10 cellular contexts compared by ENCODE assay signal in genomic region chr7:132576723-132577089, GRCh38. TPM values are rescaled to one million over a fixed set of nuclear protein-coding genes. Genes with fewer than 3 reads are reported as not detected.
DNase-seq lines count a peak whose midpoint lies in the region; TF ChIP-seq lines count a peak whose summit lies in the region.
"Had no signal": no experiment of that assay in that cellular context is flagged by ENCODE, and none has a peak within 500 bp of the region (broad histone marks: within the 10 kb centered on the region; RNA-seq: fewer than 3 reads in every experiment).

No MANE protein-coding gene starts in this region.

- TF ChIP-seq POLR2A in tibial nerve (IDR thresholded peaks at IDR 0.05) = no peak

- H3K27me3 ChIP-seq in dorsolateral prefrontal cortex = peaks cover 0 to 38% (median 17%) of the 10 kb centered on the region in 45 donors
- H3K27me3 ChIP-seq in mesendoderm (ENCODE audit: insufficient read depth, low read length, poor library complexity) = peaks cover 60% of the 10 kb centered on the region
- H3K27me3 ChIP-seq in tibial nerve = peaks cover 3 to 64% of the 10 kb centered on the region in 2 donors

- DNase-seq in activated CD4-positive, alpha-beta T cell treated with anti-CD3 and anti-CD28 coated beads, Interleukin-2, amount 10 ng/mL, durations not matched to agents 24 days and 14 days = no peak
- no peak for DNase-seq in activated CD4-positive, alpha-beta T cell treated with anti-CD3 and anti-CD28 coated beads, Interleukin-2, amount 50 U/mL, for 48 hours
- DNase-seq in dorsolateral prefrontal cortex = peak in 1 of 10 donors; percentile 29
- DNase-seq in mesendoderm = no peak
- no peak for DNase-seq in tibial nerve (ENCODE audit: low spot score in 2 of 2)
- DNase-seq in GOT3 (lab: John Stamatoyannopoulos, UW) = no peak
- no peak for DNase-seq in NCI-H2196 (lab: John Stamatoyannopoulos, UW; ENCODE audit: unreplicated experiment)
- DNase-seq in medulla oblongata (ENCODE audit: extremely low spot score) = no peak
- DNase-seq: erythroblast had no signal

- no peak overlapping the region for H2BK120ac ChIP-seq in mesendoderm (ENCODE audit: low read depth, low read length)

- no peak overlapping the region for H2BK15ac ChIP-seq in mesendoderm (replicated peaks; ENCODE audit: low read depth)

- no peak overlapping the region for H4K8ac ChIP-seq in mesendoderm (ENCODE audit: low read depth, low read length)

- no peak overlapping the region for H3K23ac ChIP-seq in mesendoderm (ENCODE audit: low read length)

- H3K4me3 ChIP-seq in dorsolateral prefrontal cortex (peak overlapping the region; percentile 48 to 77 (median 63)), mesendoderm (ENCODE audit: low read length) (peak overlapping the region; percentile 6), tibial nerve (peak overlapping the region; percentile 26 to 60 (median 39))

- H3K27ac ChIP-seq in dorsolateral prefrontal cortex (peak overlapping the region in 54 of 59 donors; percentile 28 to 92 (median 78)), mesendoderm (ENCODE audit: low read depth, low read length) (no peak overlapping the region), tibial nerve (no peak overlapping the region)
- H3K27ac ChIP-seq: C4-2B had no signal

- H3K27me3 Mint-ChIP-seq in activated CD4-positive, alpha-beta T cell treated with anti-CD3 and anti-CD28 coated beads, Interleukin-2, amount 10 ng/mL, durations not matched to agents 24 days and 14 days = peaks cover 74% of the 10 kb centered on the region

- H4K5ac ChIP-seq in mesendoderm (ENCODE audit: low read length) = no peak overlapping the region

- TF ChIP-seq CTCF in dorsolateral prefrontal cortex (IDR thresholded peaks at IDR 0.05 in 54 of 56, conservative IDR thresholded peaks at IDR 0.05 in 2 of 56; ENCODE audit: low read depth in 1 of 56, partially characterized antibody in 56 of 56) = no peak
- no peak for TF ChIP-seq CTCF in tibial nerve (IDR thresholded peaks at IDR 0.05)

- WGBS in mesendoderm (ENCODE audit: extremely low coverage, insufficient coverage, low lambda C conversion rate) = no CpG with 5 or more reads among the region's 55 CpGs
- 1 to 2% methylated on average over 13 to 14 of the region's 55 CpGs for WGBS in tibial nerve, 2 donors

- peaks cover 38% of the 10 kb centered on the region for H3K4me1 Mint-ChIP-seq in activated CD4-positive, alpha-beta T cell treated with anti-CD3 and anti-CD28 coated beads, Interleukin-2, amount 10 ng/mL, durations not matched to agents 24 days and 14 days

- peaks cover 4% of the 10 kb centered on the region for H3K36me3 Mint-ChIP-seq in activated CD4-positive, alpha-beta T cell treated with anti-CD3 and anti-CD28 coated beads, Interleukin-2, amount 10 ng/mL, durations not matched to agents 24 days and 14 days (ENCODE audit: low read depth)

- H2AK5ac ChIP-seq in mesendoderm (ENCODE audit: low read length) = no peak overlapping the region

- H3K56ac ChIP-seq in mesendoderm (ENCODE audit: low read length) = peak overlapping the region; percentile 45

- no peaks in the 10 kb centered on the region for H3K9me3 ChIP-seq in tibial nerve

- no peak for TF ChIP-seq EP300 in tibial nerve (IDR thresholded peaks at IDR 0.05)

- H3K4ac ChIP-seq in mesendoderm (ENCODE audit: low read depth, low read length) = no peak overlapping the region

- no peak overlapping the region for H3K27ac Mint-ChIP-seq in activated CD4-positive, alpha-beta T cell treated with anti-CD3 and anti-CD28 coated beads, Interleukin-2, amount 10 ng/mL, durations not matched to agents 24 days and 14 days

- no peaks in the 10 kb centered on the region for H3K79me2 ChIP-seq in mesendoderm (ENCODE audit: control insufficient read depth, insufficient read depth, low read length)

- peak overlapping the region; percentile 45 for H3K9ac ChIP-seq in mesendoderm (ENCODE audit: low read length)

- H3K4me1 ChIP-seq in mesendoderm (ENCODE audit: control insufficient read depth, low read depth, low read length) (no peaks in the 10 kb centered on the region), tibial nerve (peaks cover 0 to 38% (median 16%) of the 10 kb centered on the region in 4 donors)

- no peaks in the 10 kb centered on the region for H3K9me3 Mint-ChIP-seq in activated CD4-positive, alpha-beta T cell treated with anti-CD3 and anti-CD28 coated beads, Interleukin-2, amount 10 ng/mL, durations not matched to agents 24 days and 14 days

- H3K18ac ChIP-seq in mesendoderm (ENCODE audit: low read length) = peak overlapping the region; percentile 10

- no peaks in the 10 kb centered on the region for H3K79me1 ChIP-seq in mesendoderm (ENCODE audit: low read length)

- intact Hi-C loops in activated CD4-positive, alpha-beta T cell treated with anti-CD3 and anti-CD28 coated beads, Interleukin-2, amount 10 ng/mL, durations not matched to agents 24 days and 14 days (cut with micrococcal nuclease) = loop anchor here (5.0 kb wide), 1 partner anchor 139 kb away; no protein-coding TSS in a partner anchor
- intact Hi-C loops in dorsolateral prefrontal cortex (cut with DNase I) = loop anchor here in 1 of 2 donors (5.0 to 10.0 kb wide), 2 partner anchors 622 to 884 kb away; no protein-coding TSS in a partner anchor

- H3K4me2 ChIP-seq in mesendoderm (ENCODE audit: low read length) = peak overlapping the region; percentile 56

- no peak overlapping the region for H2BK5ac ChIP-seq in mesendoderm (ENCODE audit: low read length)

- no peaks in the 10 kb centered on the region for H3K36me3 ChIP-seq in mesendoderm (ENCODE audit: control insufficient read depth, insufficient read depth, low read length)
- no peaks in the 10 kb centered on the region for H3K36me3 ChIP-seq in tibial nerve

- peak overlapping the region; percentile 77 for H3K4me3 Mint-ChIP-seq in activated CD4-positive, alpha-beta T cell treated with anti-CD3 and anti-CD28 coated beads, Interleukin-2, amount 10 ng/mL, durations not matched to agents 24 days and 14 days

RNA-seq across cellular contexts. Expression of gene PLXNA4, which starts 0.4 kb away (rescaled TPM):
- 0.54 and 0.70 TPM in 2 replicates for total RNA-seq in activated CD4-positive, alpha-beta T cell treated with anti-CD3 and anti-CD28 coated beads, Interleukin-2, amount 10 ng/mL, durations not matched to agents 24 days and 14 days
- total RNA-seq in dorsolateral prefrontal cortex = 10 to 100 TPM; 11.6 to 71.1 (median 49.9) TPM
- polyA plus RNA-seq in mesendoderm (2013, experiment 1 of 2) = 0.24 TPM
- polyA plus RNA-seq in mesendoderm (2013, experiment 2 of 2) = 0.25 TPM
- total RNA-seq in tibial nerve = 10 to 100 TPM; 12.6 to 32.4 (median 13.7) TPM

Comparison
In these comparisons a context has a peak if more than half of its experiments do, and no peak if none do; other contexts are left out.
1. H3K27ac ChIP-seq: peak in dorsolateral prefrontal cortex (54 of 59); none in mesendoderm (single experiment) and tibial nerve (0 of 4).
2. H3K4me3 ChIP-seq: peak in every context shown above with its lines; median percentile 63 in dorsolateral prefrontal cortex; 39 in tibial nerve; 6 in mesendoderm.